28 cellular contexts compared by ENCODE assay signal in genomic region chr9:108983885-108984284, GRCh38.
"Had no signal": no experiment of that assay in that cellular context is flagged by ENCODE, and none has a peak within 500 bp of the region (broad histone marks: within the 10 kb centered on the region; RNA-seq: fewer than 3 reads in every experiment).

No MANE protein-coding gene starts in this region.

- H3K4me3 ChIP-seq: ascending aorta, colonic mucosa, esophagus squamous epithelium, gastroesophageal sphincter had no signal

- ATAC-seq: activated CD4-positive, alpha-beta T cell treated with anti-CD3 and anti-CD28 coated beads for 36 hours; activated CD8-positive, alpha-beta memory T cell treated with anti-CD3 and anti-CD28 coated beads, Interleukin-2, amount 10 ng/mL, durations not matched to agents 7 days and 5 days; activated CD8-positive, alpha-beta T cell treated with anti-CD3 and anti-CD28 coated beads, Interleukin-2, amount 10 ng/mL, durations not matched to agents 7 days and 5 days; activated naive CD4-positive, alpha-beta T cell treated with anti-CD3 and anti-CD28 coated beads, Interleukin-2, amount 50 U/mL, for 72 hours; activated T-cell treated with anti-CD3 and anti-CD28 coated beads, Interleukin-2, amount 50 U/mL, for 72 hours; gastroesophageal sphincter had no signal

- H3K27me3 ChIP-seq: ascending aorta, brain microvascular endothelial cell, colonic mucosa, esophagus squamous epithelium, gastroesophageal sphincter had no signal

- H3K36me3 Mint-ChIP-seq: activated CD4-positive, alpha-beta memory T cell treated with anti-CD3 and anti-CD28 coated beads for 36 hours had no signal

- H3K27ac ChIP-seq: ascending aorta, brain microvascular endothelial cell, colonic mucosa, esophagus squamous epithelium, gastroesophageal sphincter had no signal

- H3K4me1 Mint-ChIP-seq: activated CD4-positive, alpha-beta T cell treated with anti-CD3 and anti-CD28 coated beads for 36 hours; activated CD4-positive, alpha-beta T cell treated with anti-CD3 and anti-CD28 coated beads, Interleukin-2, amount 10 ng/mL, durations not matched to agents 24 days and 14 days; activated CD8-positive, alpha-beta memory T cell treated with anti-CD3 and anti-CD28 coated beads, Interleukin-2, amount 10 ng/mL, durations not matched to agents 7 days and 5 days; activated naive CD4-positive, alpha-beta T cell treated with anti-CD3 and anti-CD28 coated beads, Interleukin-2, amount 10 ng/mL, durations not matched to agents 7 days and 5 days; activated naive CD8-positive, alpha-beta T cell treated with anti-CD3 and anti-CD28 coated beads, Interleukin-2, amount 10 ng/mL, durations not matched to agents 7 days and 5 days had no signal

- H3K9me3 ChIP-seq: ascending aorta, colonic mucosa, esophagus squamous epithelium, gastroesophageal sphincter had no signal

- H3K27ac Mint-ChIP-seq: activated CD4-positive, alpha-beta memory T cell treated with anti-CD3 and anti-CD28 coated beads for 36 hours; activated CD4-positive, alpha-beta T cell treated with anti-CD3 and anti-CD28 coated beads for 36 hours; activated CD4-positive, alpha-beta T cell treated with anti-CD3 and anti-CD28 coated beads, Interleukin-2, amount 10 ng/mL, durations not matched to agents 24 days and 14 days; activated CD8-positive, alpha-beta memory T cell treated with anti-CD3 and anti-CD28 coated beads, Interleukin-2, amount 10 ng/mL, durations not matched to agents 7 days and 5 days; activated CD8-positive, alpha-beta T cell treated with anti-CD3 and anti-CD28 coated beads, Interleukin-2, amount 10 ng/mL, durations not matched to agents 7 days and 5 days; activated naive CD4-positive, alpha-beta T cell treated with anti-CD3 and anti-CD28 coated beads, Interleukin-2, amount 10 ng/mL, durations not matched to agents 7 days and 5 days; activated naive CD4-positive, alpha-beta T cell treated with anti-CD3 and anti-CD28 coated beads, Interleukin-2, amount 50 U/mL, for 72 hours; activated naive CD8-positive, alpha-beta T cell treated with anti-CD3 and anti-CD28 coated beads, Interleukin-2, amount 10 ng/mL, durations not matched to agents 7 days and 5 days; activated T-cell treated with anti-CD3 and anti-CD28 coated beads, Interleukin-2, amount 50 U/mL, for 24 hours; activated T-cell treated with anti-CD3 and anti-CD28 coated beads, Interleukin-2, amount 50 U/mL, for 72 hours; endodermal cell had no signal

- H3K4me1 ChIP-seq: ascending aorta, colonic mucosa had no signal

- DNase-seq: activated CD4-positive, alpha-beta memory T cell treated with anti-CD3 and anti-CD28 coated beads for 36 hours; activated CD4-positive, alpha-beta T cell treated with anti-CD3 and anti-CD28 coated beads for 36 hours; activated CD4-positive, alpha-beta T cell treated with anti-CD3 and anti-CD28 coated beads, Interleukin-2, amount 10 ng/mL, durations not matched to agents 24 days and 14 days; activated CD4-positive, CD25-positive, alpha-beta regulatory T cell; activated CD4-positive, CD25-positive, alpha-beta regulatory T cell treated with anti-CD3 and anti-CD28 coated beads, Interleukin-2, amount 50 U/mL, for 72 hours; activated CD8-positive, alpha-beta memory T cell treated with anti-CD3 and anti-CD28 coated beads, Interleukin-2, amount 10 ng/mL, durations not matched to agents 7 days and 5 days; activated CD8-positive, alpha-beta memory T cell treated with anti-CD3 and anti-CD28 coated beads, Interleukin-2, amount 50 U/mL, for 48 hours; activated CD8-positive, alpha-beta T cell treated with anti-CD3 and anti-CD28 coated beads, Interleukin-2, amount 10 ng/mL, durations not matched to agents 7 days and 5 days; activated gamma-delta T cell; activated naive CD4-positive, alpha-beta T cell; activated naive CD4-positive, alpha-beta T cell treated with anti-CD3 and anti-CD28 coated beads, Interleukin-2, amount 10 ng/mL, durations not matched to agents 7 days and 5 days; activated naive CD8-positive, alpha-beta T cell treated with anti-CD3 and anti-CD28 coated beads, Interleukin-2, amount 10 ng/mL, durations not matched to agents 7 days and 5 days; activated T-cell treated with anti-CD3 and anti-CD28 coated beads for 4 hours; activated T-cell treated with anti-CD3 and anti-CD28 coated beads, Interleukin-2, amount 50 U/mL, for 24 hours; activated T-cell treated with anti-CD3 and anti-CD28 coated beads, Interleukin-2, amount 50 U/mL, for 72 hours; brain microvascular endothelial cell; central memory CD4-positive, alpha-beta T cell; cerebellar nuclear complex; colonic mucosa; effector CD8-positive, alpha-beta T cell; endodermal cell; erythroblast; esophagus squamous epithelium; foreskin fibroblast; T-helper 2 cell had no signal

- H3K4me3 Mint-ChIP-seq: activated CD4-positive, alpha-beta memory T cell treated with anti-CD3 and anti-CD28 coated beads for 36 hours; activated CD4-positive, alpha-beta T cell treated with anti-CD3 and anti-CD28 coated beads for 36 hours; activated CD4-positive, alpha-beta T cell treated with anti-CD3 and anti-CD28 coated beads, Interleukin-2, amount 10 ng/mL, durations not matched to agents 24 days and 14 days; activated CD8-positive, alpha-beta memory T cell treated with anti-CD3 and anti-CD28 coated beads, Interleukin-2, amount 10 ng/mL, durations not matched to agents 7 days and 5 days; activated CD8-positive, alpha-beta T cell treated with anti-CD3 and anti-CD28 coated beads, Interleukin-2, amount 10 ng/mL, durations not matched to agents 7 days and 5 days; activated naive CD4-positive, alpha-beta T cell treated with anti-CD3 and anti-CD28 coated beads, Interleukin-2, amount 10 ng/mL, durations not matched to agents 7 days and 5 days; activated naive CD8-positive, alpha-beta T cell treated with anti-CD3 and anti-CD28 coated beads, Interleukin-2, amount 10 ng/mL, durations not matched to agents 7 days and 5 days; activated T-cell treated with anti-CD3 and anti-CD28 coated beads, Interleukin-2, amount 50 U/mL, for 24 hours; activated T-cell treated with anti-CD3 and anti-CD28 coated beads, Interleukin-2, amount 50 U/mL, for 72 hours; endodermal cell had no signal

- H3K36me3 ChIP-seq: colonic mucosa had no signal

- H3K27me3 Mint-ChIP-seq: activated CD4-positive, alpha-beta memory T cell treated with anti-CD3 and anti-CD28 coated beads for 36 hours; activated CD4-positive, alpha-beta T cell treated with anti-CD3 and anti-CD28 coated beads for 36 hours; activated CD4-positive, alpha-beta T cell treated with anti-CD3 and anti-CD28 coated beads, Interleukin-2, amount 10 ng/mL, durations not matched to agents 24 days and 14 days; activated CD8-positive, alpha-beta memory T cell treated with anti-CD3 and anti-CD28 coated beads, Interleukin-2, amount 10 ng/mL, durations not matched to agents 7 days and 5 days; activated naive CD4-positive, alpha-beta T cell treated with anti-CD3 and anti-CD28 coated beads, Interleukin-2, amount 10 ng/mL, durations not matched to agents 7 days and 5 days; activated naive CD8-positive, alpha-beta T cell treated with anti-CD3 and anti-CD28 coated beads, Interleukin-2, amount 10 ng/mL, durations not matched to agents 7 days and 5 days; activated T-cell treated with anti-CD3 and anti-CD28 coated beads, Interleukin-2, amount 50 U/mL, for 24 hours had no signal

- H3K9me3 Mint-ChIP-seq: activated CD4-positive, alpha-beta memory T cell treated with anti-CD3 and anti-CD28 coated beads for 36 hours; activated naive CD4-positive, alpha-beta T cell treated with anti-CD3 and anti-CD28 coated beads, Interleukin-2, amount 10 ng/mL, durations not matched to agents 7 days and 5 days; activated naive CD4-positive, alpha-beta T cell treated with anti-CD3 and anti-CD28 coated beads, Interleukin-2, amount 50 U/mL, for 72 hours; activated naive CD8-positive, alpha-beta T cell treated with anti-CD3 and anti-CD28 coated beads, Interleukin-2, amount 10 ng/mL, durations not matched to agents 7 days and 5 days; activated T-cell treated with anti-CD3 and anti-CD28 coated beads, Interleukin-2, amount 50 U/mL, for 24 hours; endodermal cell had no signal
